In genomic region chr10:7444576-7445226, GRCh38 we compare ENCODE assay signal across 14 cellular contexts. TPM values are rescaled to one million over a fixed set of nuclear protein-coding genes. Genes with fewer than 3 reads are reported as not detected.
DNase-seq lines count a peak whose midpoint lies in the region; ATAC-seq and TF ChIP-seq lines count a peak whose summit lies in the region.
"Had no signal": no experiment of that assay in that cellular context is flagged by ENCODE, and none has a peak within 500 bp of the region (broad histone marks: within the 10 kb centered on the region; RNA-seq: fewer than 3 reads in every experiment).

No MANE protein-coding gene starts in this region.

- ATAC-seq in GM18868 (IDR thresholded peaks at IDR 0.05; ENCODE audit: unreplicated experiment) (peak; percentile 36), HG03025 (IDR thresholded peaks at IDR 0.05; ENCODE audit: low FRiP score, unreplicated experiment) (no peak), HG02588 (IDR thresholded peaks at IDR 0.05; ENCODE audit: unreplicated experiment) (no peak)
- ATAC-seq in CD8-positive, alpha-beta T cell: no peak
- ATAC-seq: body of pancreas had no signal

- no peak overlapping the region for H3K4me3 Mint-ChIP-seq in CD8-positive, alpha-beta T cell

- no peaks in the 10 kb centered on the region for H3K27me3 ChIP-seq in endocrine pancreas (ENCODE audit: control insufficient read depth, insufficient read depth, low read length)
- H3K27me3 ChIP-seq in CD8-positive, alpha-beta T cell (ENCODE audit: insufficient read depth, low read length): no peaks in the 10 kb centered on the region
- H3K27me3 ChIP-seq: body of pancreas, ovary had no signal

- DNase-seq in MV-4-11 (lab: John Stamatoyannopoulos, UW) (peak; percentile 89), retina (peak; percentile 90), GM13976 (ENCODE audit: low spot score) (no peak)
- DNase-seq in CD8-positive, alpha-beta T cell: no peak
- DNase-seq: DND-41, esophagus squamous epithelium, NCI-H345, ovary, SW 1271 had no signal

- in situ Hi-C loops in GM13976 (cut with MboI; ENCODE audit: low sequenced_read_pairs, unreplicated experiment): no loop called here

- peak overlapping the region; percentile 47 for H3K9ac ChIP-seq in endocrine pancreas (ENCODE audit: control insufficient read depth, insufficient read depth, low read length)

- H3K4me1 ChIP-seq in endocrine pancreas (ENCODE audit: control insufficient read depth, insufficient read depth, low read length): no peaks in the 10 kb centered on the region
- no peaks in the 10 kb centered on the region for H3K4me1 ChIP-seq in CD8-positive, alpha-beta T cell (ENCODE audit: insufficient read depth, low read length)
- H3K4me1 ChIP-seq: body of pancreas, esophagus squamous epithelium had no signal

- peaks cover 15% of the 10 kb centered on the region for H3K9me3 Mint-ChIP-seq in CD8-positive, alpha-beta T cell

- peaks cover 6% of the 10 kb centered on the region for H3K4me1 Mint-ChIP-seq in CD8-positive, alpha-beta T cell (ENCODE audit: low read depth)

- no peak overlapping the region for H3K27ac ChIP-seq in CD8-positive, alpha-beta T cell (ENCODE audit: low read depth, low read length)
- H3K27ac ChIP-seq: body of pancreas, ovary had no signal

- H3K27ac Mint-ChIP-seq in CD8-positive, alpha-beta T cell: no peak overlapping the region

- POLR2A ChIA-PET in CD8-positive, alpha-beta T cell (lab: Charles Lee): no interaction called here

- CTCF ChIA-PET in CD8-positive, alpha-beta T cell (lab: Charles Lee): interaction anchor here (2.0 kb wide), 1 partner anchor 63 kb away, joined by 5 read pairs; no protein-coding TSS in a partner anchor

- peak overlapping the region; percentile 50 for H3K4me3 ChIP-seq in endocrine pancreas (ENCODE audit: control insufficient read depth, insufficient read depth, low read length)
- no peak overlapping the region for H3K4me3 ChIP-seq in CD8-positive, alpha-beta T cell (ENCODE audit: low read depth, low read length)
- H3K4me3 ChIP-seq: body of pancreas, esophagus squamous epithelium, ovary had no signal

- TF ChIP-seq CTCF in GM13976 (IDR thresholded peaks at IDR 0.05; ENCODE audit: borderline replicate concordance, control extremely low read depth, extremely low read depth, insufficient read depth, missing control alignments): no peak
- TF ChIP-seq CTCF in CD8-positive, alpha-beta T cell (IDR thresholded peaks at IDR 0.05): no peak

- peaks cover 2% of the 10 kb centered on the region for H3K36me3 Mint-ChIP-seq in CD8-positive, alpha-beta T cell

- H3K27me3 Mint-ChIP-seq in CD8-positive, alpha-beta T cell (ENCODE audit: low read depth): no peaks in the 10 kb centered on the region

- H3K36me3 ChIP-seq in endocrine pancreas (ENCODE audit: control insufficient read depth, insufficient read depth, low read length): no peaks in the 10 kb centered on the region
- H3K36me3 ChIP-seq in CD8-positive, alpha-beta T cell (ENCODE audit: insufficient read depth, low read length): no peaks in the 10 kb centered on the region
- H3K36me3 ChIP-seq: esophagus squamous epithelium, ovary had no signal

- intact Hi-C loops in CD8-positive, alpha-beta T cell (cut with DNase I, micrococcal nuclease): no loop called here

- H3K9me3 ChIP-seq in endocrine pancreas (ENCODE audit: control insufficient read depth, low read length): peaks cover 2% of the 10 kb centered on the region
- peaks cover 5% of the 10 kb centered on the region for H3K9me3 ChIP-seq in CD8-positive, alpha-beta T cell (ENCODE audit: low read length)
- H3K9me3 ChIP-seq: body of pancreas, ovary had no signal

RNA-seq across cellular contexts. Expression of gene SFMBT2, which starts 33.9 kb away (rescaled TPM):
- 10 to 100 TPM; 27.5 to 30.3 TPM for total RNA-seq in CD8-positive, alpha-beta T cell

Comparison
In these comparisons a context has a peak if more than half of its experiments do, and no peak if none do; other contexts are left out.
1. DNase-seq: peak in MV-4-11 (single experiment) and retina (single experiment); none in GM13976 (single experiment) and CD8-positive, alpha-beta T cell (0 of 7).